Comparison of ENCODE assay signal across 8 cellular contexts in the genomic region with DNA sequence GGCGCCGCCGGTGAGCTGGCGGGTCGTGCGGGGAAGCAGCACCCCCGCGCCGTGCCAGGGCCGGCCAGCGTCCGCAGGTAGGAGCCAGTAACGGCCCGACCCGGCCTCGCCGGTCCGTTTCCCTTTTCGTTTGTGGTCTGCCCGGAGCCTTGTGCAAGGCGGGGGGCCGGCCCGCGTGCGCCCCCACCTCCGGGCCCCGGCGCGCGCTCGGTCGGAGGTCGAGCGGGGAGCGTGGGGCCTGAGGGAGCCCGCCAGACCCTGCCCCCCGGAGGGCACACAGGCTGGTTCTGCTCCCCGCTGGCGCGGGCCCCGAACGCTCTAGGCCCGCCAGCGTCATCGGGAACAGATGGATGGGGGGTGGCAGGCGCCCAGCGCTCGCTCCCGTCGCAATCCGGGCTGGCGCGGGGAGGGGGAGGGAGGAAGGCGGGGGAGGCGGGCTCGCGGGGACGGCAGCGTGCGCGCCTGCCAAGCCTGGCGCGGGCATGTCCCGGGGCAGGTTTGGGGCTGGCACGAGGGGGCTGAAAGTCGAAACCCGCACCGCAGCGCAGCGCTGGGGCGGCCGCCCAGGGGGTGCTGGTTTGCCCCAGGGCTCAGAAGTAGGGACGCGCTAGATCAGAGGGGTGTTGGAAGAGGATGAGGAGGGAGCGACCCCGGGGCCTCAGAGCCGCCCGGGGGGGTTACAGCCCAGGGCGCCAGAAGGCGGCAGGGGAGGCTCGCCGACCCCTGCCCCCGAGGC. TPM values are rescaled to one million over a fixed set of nuclear protein-coding genes. Genes with fewer than 3 reads are reported as not detected.
A peak's percentile ranks its signal among the peaks of the same experiment; 100 is the strongest.
DNase-seq lines count a peak whose midpoint lies in the region; ATAC-seq and TF ChIP-seq lines count a peak whose summit lies in the region.

No MANE protein-coding gene starts in this region.

- H3K36me3 ChIP-seq in vagina = no peaks in the 10 kb centered on the region

- H3K4me1 ChIP-seq in vagina = peaks cover 79% of the 10 kb centered on the region

- peak overlapping the region; percentile 21 for H3K27ac Mint-ChIP-seq in Calu3 (ENCODE audit: unreplicated experiment)
- H3K27ac Mint-ChIP-seq in activated naive CD8-positive, alpha-beta T cell treated with anti-CD3 and anti-CD28 coated beads, Interleukin-2, amount 10 ng/mL, durations not matched to agents 7 days and 5 days = peak overlapping the region; percentile 51

- H3K27ac ChIP-seq in vagina = peak overlapping the region; percentile 84

- intact Hi-C loops in Calu3 (cut with micrococcal nuclease; ENCODE audit: unreplicated experiment) (loop anchor here (2.0 to 10.0 kb wide), 3 partner anchors 54 to 217 kb away; no protein-coding TSS in a partner anchor), Right ventricle myocardium superior (cut with DNase I) (loop anchor here (5.0 kb wide), 1 partner anchor 49 kb away; no protein-coding TSS in a partner anchor), vagina (cut with DNase I) (loop anchor here (2.0 to 10.0 kb wide), 3 partner anchors 54 to 287 kb away; no protein-coding TSS in a partner anchor)

- peaks cover 34% of the 10 kb centered on the region for H3K27me3 Mint-ChIP-seq in Calu3 (ENCODE audit: unreplicated experiment)
- peaks cover 2% of the 10 kb centered on the region for H3K27me3 Mint-ChIP-seq in activated naive CD8-positive, alpha-beta T cell treated with anti-CD3 and anti-CD28 coated beads, Interleukin-2, amount 10 ng/mL, durations not matched to agents 7 days and 5 days

- peaks cover 49% of the 10 kb centered on the region for H3K36me3 Mint-ChIP-seq in Calu3 (ENCODE audit: insufficient read depth, unreplicated experiment)
- no peaks in the 10 kb centered on the region for H3K36me3 Mint-ChIP-seq in activated naive CD8-positive, alpha-beta T cell treated with anti-CD3 and anti-CD28 coated beads, Interleukin-2, amount 10 ng/mL, durations not matched to agents 7 days and 5 days

- no peak for TF ChIP-seq POLR2A in vagina (IDR thresholded peaks at IDR 0.05)

- ATAC-seq in activated naive CD8-positive, alpha-beta T cell treated with anti-CD3 and anti-CD28 coated beads, Interleukin-2, amount 10 ng/mL, durations not matched to agents 7 days and 5 days (ENCODE audit: low read depth) = peak; percentile 0
- ATAC-seq in Right ventricle myocardium superior (ENCODE audit: poor library complexity) = peak; percentile 59
- ATAC-seq in GM21619 (IDR thresholded peaks at IDR 0.05; ENCODE audit: unreplicated experiment) = no peak

- H3K4me3 Mint-ChIP-seq in Calu3 (ENCODE audit: low read depth, unreplicated experiment) = peak overlapping the region; percentile 76
- H3K4me3 Mint-ChIP-seq in activated naive CD8-positive, alpha-beta T cell treated with anti-CD3 and anti-CD28 coated beads, Interleukin-2, amount 10 ng/mL, durations not matched to agents 7 days and 5 days = peak overlapping the region; percentile 73

- H3K9me3 ChIP-seq in vagina = no peaks in the 10 kb centered on the region

- peaks cover 11% of the 10 kb centered on the region for H3K4me1 Mint-ChIP-seq in Calu3 (ENCODE audit: low read depth, unreplicated experiment)
- H3K4me1 Mint-ChIP-seq in activated naive CD8-positive, alpha-beta T cell treated with anti-CD3 and anti-CD28 coated beads, Interleukin-2, amount 10 ng/mL, durations not matched to agents 7 days and 5 days = peaks cover 43% of the 10 kb centered on the region

- no peak for TF ChIP-seq CTCF in Calu3 (IDR thresholded peaks at IDR 0.05; ENCODE audit: unreplicated experiment)
- TF ChIP-seq CTCF in vagina (IDR thresholded peaks at IDR 0.05) = peak in 1 of 3 experiments; percentile 6

- no peaks in the 10 kb centered on the region for H3K27me3 ChIP-seq in vagina

- peak overlapping the region; percentile 68 to 78 for H3K4me3 ChIP-seq in vagina

- H3K9me3 Mint-ChIP-seq in Calu3 (ENCODE audit: low read depth, unreplicated experiment) = no peaks in the 10 kb centered on the region
- no peaks in the 10 kb centered on the region for H3K9me3 Mint-ChIP-seq in activated naive CD8-positive, alpha-beta T cell treated with anti-CD3 and anti-CD28 coated beads, Interleukin-2, amount 10 ng/mL, durations not matched to agents 7 days and 5 days

- DNase-seq in Calu3 = peak; percentile 83
- peak; percentile 72 for DNase-seq in KBM-7
- peak; percentile 88 for DNase-seq in RKO (ENCODE audit: low spot score)
- peak; percentile 76 for DNase-seq in activated naive CD8-positive, alpha-beta T cell treated with anti-CD3 and anti-CD28 coated beads, Interleukin-2, amount 10 ng/mL, durations not matched to agents 7 days and 5 days
- DNase-seq in Right ventricle myocardium superior = peak; percentile 91
- peak; percentile 82 for DNase-seq in occipital lobe (lab: John Stamatoyannopoulos, UW)
- DNase-seq in vagina (ENCODE audit: extremely low spot score in 2 of 2) = no peak

- POLR2A ChIA-PET in activated naive CD8-positive, alpha-beta T cell treated with anti-CD3 and anti-CD28 coated beads, Interleukin-2, amount 10 ng/mL, durations not matched to agents 7 days and 5 days (lab: Charles Lee) = interaction anchor here (0.6 to 12.1 kb wide), 3 partner anchors 58 to 196 kb away, joined by 3 to 175 read pairs (median 6); no protein-coding TSS in a partner anchor

- in situ Hi-C loops in KBM-7 (cut with MboI; ENCODE audit: low pct_unique_long_range_greater_than_20kb, low sequenced_read_pairs) = no loop called here

- no TSS peak for BruUV-seq in Calu3 (replicated peaks; lab: Mats Ljungman, UMichigan)

- CTCF ChIA-PET in Calu3 (lab: Charles Lee) = interaction anchor here (0.7 to 1.6 kb wide), 3 partner anchors 45 to 189 kb away, joined by 4 to 8 read pairs (median 4); no protein-coding TSS in a partner anchor

RNA-seq across cellular contexts. Expression of a gene that starts 1.5 kb away (rescaled TPM):
- 45.3 and 46.2 TPM in 2 replicates for total RNA-seq in Calu3 (2022)
- 10 to 100 TPM; 60.9 to 62.5 TPM for total RNA-seq in activated naive CD8-positive, alpha-beta T cell treated with anti-CD3 and anti-CD28 coated beads, Interleukin-2, amount 10 ng/mL, durations not matched to agents 7 days and 5 days
- total RNA-seq in Right ventricle myocardium superior = 30.3 TPM
- total RNA-seq in occipital lobe = 18.4 TPM
- total RNA-seq in vagina = 80.8 TPM

Comparison
In these comparisons a context has a peak if more than half of its experiments do, and no peak if none do; other contexts are left out.
1. DNase-seq: peak in Calu3 (single experiment), KBM-7 (single experiment), RKO (single experiment), activated naive CD8-positive, alpha-beta T cell treated with anti-CD3 and anti-CD28 coated beads, Interleukin-2, amount 10 ng/mL, durations not matched to agents 7 days and 5 days (single experiment), Right ventricle myocardium superior (single experiment) and occipital lobe (single experiment); none in vagina (0 of 2).